ENCODE assay signal across 16 cellular contexts in the genomic region with DNA sequence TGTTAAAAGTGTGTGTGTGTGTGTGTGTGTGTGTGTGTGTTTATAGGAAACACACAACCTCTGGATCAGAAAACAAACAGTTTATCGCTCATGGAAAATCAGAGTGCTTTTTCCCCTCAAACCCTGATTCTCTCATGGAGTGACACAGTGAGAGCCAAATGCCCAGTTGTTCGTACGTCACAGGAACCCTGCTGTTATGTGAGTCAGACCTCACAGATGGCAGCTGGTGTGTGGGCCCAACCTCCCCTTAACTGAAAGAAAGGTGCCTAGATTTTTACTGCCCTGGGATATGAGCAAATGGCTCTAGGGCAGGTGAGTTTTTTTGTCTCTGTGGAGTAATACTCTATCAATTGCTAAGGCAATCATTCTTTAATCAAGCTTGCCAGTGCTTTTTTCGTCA.
DNase-seq lines count a peak whose midpoint lies in the region; ATAC-seq and TF ChIP-seq lines count a peak whose summit lies in the region.
"Had no signal": no experiment of that assay in that cellular context is flagged by ENCODE, and none has a peak within 500 bp of the region (broad histone marks: within the 10 kb centered on the region; RNA-seq: fewer than 3 reads in every experiment).

No MANE protein-coding gene starts in this region.

- in situ Hi-C loops in gastrocnemius medialis (cut with MboI; ENCODE audit: low sequenced_read_pairs in 4 of 4), result no loop called here

- H3K36me3 ChIP-seq in HUES48 (ENCODE audit: control insufficient read depth, insufficient read depth, low read length), result no peaks in the 10 kb centered on the region
- no peaks in the 10 kb centered on the region for H3K36me3 ChIP-seq in PC-9 (ENCODE audit: low read depth)
- H3K36me3 ChIP-seq in esophagus muscularis mucosa, result no peaks in the 10 kb centered on the region
- H3K36me3 ChIP-seq in OCI-LY7 (ENCODE audit: insufficient read depth, low read length), result no peaks in the 10 kb centered on the region
- no peaks in the 10 kb centered on the region for H3K36me3 ChIP-seq in gastrocnemius medialis
- H3K36me3 ChIP-seq: ascending aorta had no signal

- H3K4me3 ChIP-seq in HUES48 (ENCODE audit: low read depth, low read length) (no peak overlapping the region), PC-9 (no peak overlapping the region), fibroblast of pulmonary artery (replicated peaks; ENCODE audit: low read depth, low read length) (no peak overlapping the region), esophagus muscularis mucosa (no peak overlapping the region), OCI-LY7 (ENCODE audit: low read depth, low read length, poor library complexity, severe bottlenecking) (no peak overlapping the region), gastrocnemius medialis (no peak overlapping the region)
- H3K4me3 ChIP-seq: ascending aorta had no signal

- H3K9me2 ChIP-seq in PC-9 (ENCODE audit: insufficient read depth) (no peaks in the 10 kb centered on the region), OCI-LY7 (ENCODE audit: insufficient read depth, low read length) (no peaks in the 10 kb centered on the region)

- intact Hi-C loops in PC-9 (cut with micrococcal nuclease; ENCODE audit: unreplicated experiment) (no loop called here), esophagus muscularis mucosa (cut with DNase I) (no loop called here), OCI-LY7 (cut with micrococcal nuclease; ENCODE audit: unreplicated experiment) (no loop called here), gastrocnemius medialis (cut with DNase I; ENCODE audit: low total_unique reads) (no loop called here)

- POLR2A ChIA-PET in PC-9 (lab: Charles Lee; ENCODE audit: unreplicated experiment) (no interaction called here), OCI-LY7 (lab: Charles Lee) (no interaction called here)

- TF ChIP-seq CTCF in PC-9 (conservative IDR thresholded peaks at IDR 0.05), result no peak
- no peak for TF ChIP-seq CTCF in fibroblast of pulmonary artery (IDR thresholded peaks at IDR 0.05; ENCODE audit: low read length, missing control alignments)
- TF ChIP-seq CTCF in esophagus muscularis mucosa (IDR thresholded peaks at IDR 0.05), result no peak
- no peak for TF ChIP-seq CTCF in OCI-LY7 (conservative IDR thresholded peaks at IDR 0.05; ENCODE audit: low read length)
- no peak for TF ChIP-seq CTCF in gastrocnemius medialis (IDR thresholded peaks at IDR 0.05 in 4 of 5, conservative IDR thresholded peaks at IDR 0.05 in 1 of 5)

- H2AFZ ChIP-seq in PC-9 (peak overlapping the region; percentile 33; the same call in 1 of the 2 replicates), OCI-LY7 (ENCODE audit: low read length) (no peak overlapping the region)

- H3K9me3 ChIP-seq in HUES48 (ENCODE audit: control insufficient read depth, insufficient read depth, low read length) (no peaks in the 10 kb centered on the region), PC-9 (ENCODE audit: insufficient read depth, low read depth) (peaks cover under 1% of the 10 kb centered on the region; the same call in 1 of the 2 replicates), esophagus muscularis mucosa (no peaks in the 10 kb centered on the region), OCI-LY7 (ENCODE audit: low read length) (no peaks in the 10 kb centered on the region), gastrocnemius medialis (no peaks in the 10 kb centered on the region)
- H3K9me3 ChIP-seq: ascending aorta had no signal

- H3K27ac ChIP-seq in HUES48 (ENCODE audit: low read depth, low read length) (peak overlapping the region; percentile 32), PC-9 (no peak overlapping the region), esophagus muscularis mucosa (replicated peaks in 1 of 4) (no peak overlapping the region), OCI-LY7 (ENCODE audit: low read depth, low read length, poor library complexity, severe bottlenecking) (no peak overlapping the region), gastrocnemius medialis (no peak overlapping the region)
- H3K27ac ChIP-seq: ascending aorta had no signal

- no TSS peak for BruUV-seq in PC-9 (replicated peaks; lab: Mats Ljungman, UMichigan)
- BruUV-seq in OCI-LY7 (replicated peaks; lab: Mats Ljungman, UMichigan), result no TSS peak

- DNase-seq in DMS53 treated with DMSO at 0.1 percent for 48 hours (lab: John Stamatoyannopoulos, UW; ENCODE audit: unreplicated experiment), result peak; percentile 9
- DNase-seq in PC-9, result no peak
- DNase-seq in fibroblast of pulmonary artery (ENCODE audit: low read depth), result peak; percentile 10
- no peak for DNase-seq in esophagus muscularis mucosa (ENCODE audit: extremely low spot score)
- no peak for DNase-seq in OCI-LY7 (ENCODE audit: low spot score)
- DNase-seq in HuH-7.5 (ENCODE audit: low spot score), result no peak
- no peak for DNase-seq in gastrocnemius medialis
- DNase-seq: activated CD4-positive, alpha-beta memory T cell treated with anti-CD3 and anti-CD28 coated beads, Interleukin-2, amount 10 ng/mL, durations not matched to agents 7 days and 5 days; activated effector memory CD4-positive, alpha-beta T cell treated with anti-CD3 and anti-CD28 coated beads, Interleukin-2, amount 50 U/mL, for 16 hours; C1 segment of cervical spinal cord; KG1; NCI-H2029; stimulated activated naive CD4-positive, alpha-beta T cell; T1000 had no signal

- H3K27me3 ChIP-seq in HUES48 (ENCODE audit: control insufficient read depth, insufficient read depth, low read length) (no peaks in the 10 kb centered on the region), PC-9 (ENCODE audit: insufficient read depth, low read depth) (no peaks in the 10 kb centered on the region), esophagus muscularis mucosa (no peaks in the 10 kb centered on the region), gastrocnemius medialis (no peaks in the 10 kb centered on the region)
- H3K27me3 ChIP-seq: ascending aorta had no signal

- ATAC-seq in gastrocnemius medialis, result no peak

- H4K20me1 ChIP-seq in PC-9 (ENCODE audit: insufficient read depth) (no peaks in the 10 kb centered on the region), OCI-LY7 (ENCODE audit: insufficient read depth, low read length) (no peaks in the 10 kb centered on the region)

- no peak overlapping the region for H3K9ac ChIP-seq in HUES48 (ENCODE audit: low read depth, low read length)

- peaks cover 6% of the 10 kb centered on the region for H3K4me1 ChIP-seq in HUES48 (ENCODE audit: control insufficient read depth, insufficient read depth, low read length)
- no peaks in the 10 kb centered on the region for H3K4me1 ChIP-seq in PC-9 (replicated peaks; ENCODE audit: insufficient read depth)
- H3K4me1 ChIP-seq in esophagus muscularis mucosa, result no peaks in the 10 kb centered on the region
- H3K4me1 ChIP-seq in OCI-LY7 (ENCODE audit: insufficient read depth, low read length, poor library complexity, severe bottlenecking), result no peaks in the 10 kb centered on the region
- no peaks in the 10 kb centered on the region for H3K4me1 ChIP-seq in gastrocnemius medialis
- H3K4me1 ChIP-seq: ascending aorta had no signal

- CTCF ChIA-PET in PC-9 (lab: Charles Lee), result interaction anchor here (0.7 kb wide), 1 partner anchor 24 kb away, joined by 3 read pairs; no protein-coding TSS in a partner anchor
- CTCF ChIA-PET in OCI-LY7 (lab: Charles Lee; ENCODE audit: unreplicated experiment), result no interaction called here

- H3F3A ChIP-seq in PC-9 (ENCODE audit: insufficient read depth, low read depth), result no peaks in the 10 kb centered on the region

- TF ChIP-seq EP300 in esophagus muscularis mucosa (IDR thresholded peaks at IDR 0.05), result no peak

- no peak for TF ChIP-seq POLR2A in esophagus muscularis mucosa (IDR thresholded peaks at IDR 0.05; ENCODE audit: low read depth)
- no peak for TF ChIP-seq POLR2A in gastrocnemius medialis (IDR thresholded peaks at IDR 0.05)

- H3K4me2 ChIP-seq in PC-9 (no peak overlapping the region), OCI-LY7 (ENCODE audit: low read length) (no peak overlapping the region)

- WGBS in esophagus muscularis mucosa, result 72% methylated on average over 4 of the region's 4 CpGs

- H3K79me2 ChIP-seq in PC-9 (ENCODE audit: low read depth), result no peaks in the 10 kb centered on the region
- no peaks in the 10 kb centered on the region for H3K79me2 ChIP-seq in OCI-LY7 (ENCODE audit: insufficient read depth, low read depth, low read length)

Comparison
In these comparisons a context has a peak if more than half of its experiments do, and no peak if none do; other contexts are left out.
1. DNase-seq: peak in DMS53 treated with DMSO at 0.1 percent for 48 hours (single experiment) and fibroblast of pulmonary artery (single experiment); none in PC-9 (0 of 2), esophagus muscularis mucosa (single experiment), OCI-LY7 (single experiment), HuH-7.5 (single experiment) and gastrocnemius medialis (0 of 2).